8 cellular contexts compared by ENCODE assay signal in the genomic region with DNA sequence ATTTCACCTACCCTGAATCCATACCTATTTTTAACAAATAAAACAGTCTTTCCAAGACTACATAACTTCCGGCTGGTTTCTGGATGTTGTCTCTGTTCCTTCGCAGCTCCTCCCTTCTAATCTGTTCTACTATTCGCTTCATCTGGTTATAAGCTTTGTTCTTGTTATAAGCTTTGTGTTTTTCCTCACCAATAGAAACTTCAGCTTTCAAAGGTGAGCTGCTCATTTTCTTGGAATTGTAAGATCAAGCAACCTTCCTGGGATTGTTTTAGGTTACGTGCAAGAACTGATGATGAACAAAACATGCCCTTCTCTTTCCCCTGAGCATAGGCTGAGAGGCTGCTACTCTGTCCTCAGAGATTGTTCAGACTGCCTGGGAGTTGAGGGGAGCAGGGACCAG. TPM values are rescaled to one million over a fixed set of nuclear protein-coding genes. Genes with fewer than 3 reads are reported as not detected.
DNase-seq lines count a peak whose midpoint lies in the region; ATAC-seq, FAIRE-seq and TF ChIP-seq lines count a peak whose summit lies in the region.

No MANE protein-coding gene starts in this region.

- ATAC-seq in HG02981 (IDR thresholded peaks at IDR 0.05; ENCODE audit: unreplicated experiment): no peak

- intact Hi-C loops in sigmoid colon (cut with DNase I): loop anchor here (5.0 kb wide), 3 partner anchors 38 to 103 kb away; no protein-coding TSS in a partner anchor

- no peaks in the 10 kb centered on the region for H3K27me3 ChIP-seq in sigmoid colon

- H3K36me3 ChIP-seq in SK-N-MC (ENCODE audit: insufficient read depth, low read length): no peaks in the 10 kb centered on the region
- H3K36me3 ChIP-seq in sigmoid colon: peaks cover 0 to 1% (median 0%) of the 10 kb centered on the region in 4 donors

- TF ChIP-seq POLR2A in GM12891 (IDR thresholded peaks at IDR 0.05; ENCODE audit: low read depth, low read length): no peak
- TF ChIP-seq POLR2A in sigmoid colon (IDR thresholded peaks at IDR 0.05): no peak

- WGBS in sigmoid colon, 2 donors: 72 to 80% methylated on average over 4 of the region's 4 CpGs

- TF ChIP-seq EP300 in sigmoid colon (IDR thresholded peaks at IDR 0.05): no peak

- H3K9me3 ChIP-seq in SK-N-MC (ENCODE audit: low read depth, low read length) (no peaks in the 10 kb centered on the region), sigmoid colon (no peaks in the 10 kb centered on the region)

- no peak for TF ChIP-seq CTCF in fibroblast of mammary gland (conservative IDR thresholded peaks at IDR 0.05; ENCODE audit: control insufficient read depth, insufficient read depth, low read depth, low read length)
- no peak for TF ChIP-seq CTCF in sigmoid colon (IDR thresholded peaks at IDR 0.05)

- no peak for DNase-seq in GM12891 (ENCODE audit: insufficient read length, low spot score)
- no peak for DNase-seq in SK-N-MC (ENCODE audit: low read depth, low spot score)
- no peak for DNase-seq in fibroblast of mammary gland (ENCODE audit: low read depth)
- no peak for DNase-seq in sigmoid colon
- DNase-seq in GDM1 (lab: John Stamatoyannopoulos, UW): no peak
- DNase-seq in NCI-H2196 (lab: John Stamatoyannopoulos, UW; ENCODE audit: unreplicated experiment): no peak
- no peak for DNase-seq in C1 segment of cervical spinal cord (lab: John Stamatoyannopoulos, UW)

- H3K4me1 ChIP-seq in sigmoid colon: peaks cover 0 to 49% (median 28%) of the 10 kb centered on the region in 4 donors

- H3K9ac ChIP-seq in SK-N-MC (ENCODE audit: insufficient read length): no peak overlapping the region

- FAIRE-seq in GM12891 (lab: Jason Lieb, UNC): peak; percentile 40

- H3K27ac ChIP-seq in SK-N-MC (no peak overlapping the region), sigmoid colon (peak overlapping the region; percentile 91 to 98 (median 96))

- peak overlapping the region; percentile 94 for H3K4me3 ChIP-seq in SK-N-MC
- peak overlapping the region; percentile 66 for H3K4me3 ChIP-seq in fibroblast of mammary gland (ENCODE audit: control insufficient read depth, low read depth, low read length)
- peak overlapping the region; percentile 63 to 98 (median 86) for H3K4me3 ChIP-seq in sigmoid colon

TF ChIP-seq in GM12891, 5 proteins besides CTCF, POLR2A, EP300 and RAD21:
- TF ChIP-seq PAX5 (IDR thresholded peaks at IDR 0.05; ENCODE audit: insufficient read depth, low read length, severe bottlenecking): no peak
- TF ChIP-seq SPI1 (IDR thresholded peaks at IDR 0.05; ENCODE audit: low read depth, low read length): no peak
- TF ChIP-seq TAF1 (IDR thresholded peaks at IDR 0.05; ENCODE audit: low read depth, low read length): no peak
- no peak for TF ChIP-seq POU2F2 (IDR thresholded peaks at IDR 0.05; ENCODE audit: low read depth, low read length)
- no peak for TF ChIP-seq POLR2AphosphoS5 (IDR thresholded peaks at IDR 0.05; ENCODE audit: low read depth, low read length)

RNA-seq across cellular contexts. Expression of a gene that starts 2.1 kb away (rescaled TPM):
- 9.8 TPM for polyA plus RNA-seq in GM12891 (2012; ENCODE audit: low read depth, missing spikeins)
- total RNA-seq in sigmoid colon: 10 to 100 TPM; 13.3 to 18.3 (median 15.7) TPM
- 1 to 10 TPM; 2.3 to 6.5 (median 3.0) TPM for polyA plus RNA-seq in sigmoid colon
